ENCODE assay signal across 18 cellular contexts in genomic region chr14:95433094-95433478, GRCh38.
DNase-seq lines count a peak whose midpoint lies in the region; ATAC-seq and TF ChIP-seq lines count a peak whose summit lies in the region.
"Had no signal": no experiment of that assay in that cellular context is flagged by ENCODE, and none has a peak within 500 bp of the region (broad histone marks: within the 10 kb centered on the region; RNA-seq: fewer than 3 reads in every experiment).

No MANE protein-coding gene starts in this region.

- H4K8ac ChIP-seq in mesenchymal stem cell (ENCODE audit: low read length): no peak overlapping the region
- H4K8ac ChIP-seq in H9 (replicated peaks; ENCODE audit: insufficient read length, low read depth, low read length): no peak overlapping the region

- H2AK5ac ChIP-seq in mesenchymal stem cell (ENCODE audit: low read length, severe bottlenecking) (peak overlapping the region; percentile 35), H9 (ENCODE audit: insufficient read length, low read length) (no peak overlapping the region)

- H2BK12ac ChIP-seq in mesenchymal stem cell (ENCODE audit: low read length in 2 of 2) (no peak overlapping the region), H9 (ENCODE audit: insufficient read length, low read depth, low read length) (no peak overlapping the region)

- H3K14ac ChIP-seq in mesenchymal stem cell (ENCODE audit: low read length in 2 of 2) (no peak overlapping the region), H9 (ENCODE audit: insufficient read depth, low read length) (no peak overlapping the region)

- H3K27ac Mint-ChIP-seq in T-helper 17 cell (peak overlapping the region; percentile 29), H9 (no peak overlapping the region)
- H3K27ac Mint-ChIP-seq: CD8-positive, alpha-beta T cell had no signal

- TF ChIP-seq EP300 in ovary (IDR thresholded peaks at IDR 0.05): no peak

- H4K20me1 ChIP-seq in H9 (ENCODE audit: control insufficient read depth, insufficient read depth, insufficient read length): no peaks in the 10 kb centered on the region

- no peak overlapping the region for H2BK20ac ChIP-seq in H9 (ENCODE audit: low read depth, low read length, poor library complexity, severe bottlenecking)

- H3K4me3 Mint-ChIP-seq in T-helper 17 cell (no peak overlapping the region), H9 (no peak overlapping the region)
- H3K4me3 Mint-ChIP-seq: CD8-positive, alpha-beta T cell had no signal

- no peak for DNase-seq in T-helper 17 cell
- no peak for DNase-seq in epithelial cell of proximal tubule (ENCODE audit: low read depth)
- no peak for DNase-seq in mesenchymal stem cell
- DNase-seq in ovary: no peak
- no peak for DNase-seq in H9
- DNase-seq: ACHN; CD8-positive, alpha-beta T cell; GF-D8; GM23248; KG1; NCI-H1092; NCI-H1694; NCI-H446; NCI-H748 treated with DMSO at 0.1 percent for 48 hours; SIG-M5 had no signal

- H3K18ac ChIP-seq in mesenchymal stem cell (ENCODE audit: low read depth in 1 of 2, low read length in 2 of 2) (no peak overlapping the region), H9 (ENCODE audit: insufficient read length, low read depth, low read length) (no peak overlapping the region)

- peaks cover 0 to 5% of the 10 kb centered on the region in 2 experiments; a peak in 3 of 5 replicates for H3K9me3 Mint-ChIP-seq in H9
- H3K9me3 Mint-ChIP-seq: CD8-positive, alpha-beta T cell had no signal

- no peak overlapping the region for H3K4me3 ChIP-seq in epithelial cell of proximal tubule (ENCODE audit: low read depth, low read length)
- H3K4me3 ChIP-seq in mesenchymal stem cell (ENCODE audit: insufficient read depth in 1 of 2, low read depth in 1 of 2, low read length in 2 of 2): no peak overlapping the region
- H3K4me3 ChIP-seq in ovary: no peak overlapping the region
- H3K4me3 ChIP-seq: GM23248 had no signal

- H3K4me1 Mint-ChIP-seq in T-helper 17 cell (peaks cover 4% of the 10 kb centered on the region), H9 (peaks cover 0 to 2% of the 10 kb centered on the region in 2 experiments; a peak in 1 of 4 replicates)

- WGBS in mesenchymal stem cell: 90% methylated on average over 8 of the region's 8 CpGs
- 87 to 92% (median 90%) methylated on average over 8 of the region's 8 CpGs for WGBS in ovary, 3 donors
- WGBS in H9 (ENCODE audit: extremely low coverage, insufficient read length, low lambda C conversion rate): no CpG with 5 or more reads among the region's 8 CpGs

- H4K91ac ChIP-seq in mesenchymal stem cell (ENCODE audit: low read length) (no peak overlapping the region), H9 (ENCODE audit: insufficient read length, low read depth, low read length) (no peak overlapping the region)

- ATAC-seq in T-helper 17 cell: no peak
- no peak for ATAC-seq in GM19467 (IDR thresholded peaks at IDR 0.05; ENCODE audit: unreplicated experiment)
- ATAC-seq: CD8-positive, alpha-beta T cell had no signal

- H3T11ph ChIP-seq in H9 (ENCODE audit: low read length): no peak overlapping the region

- no peak overlapping the region for H2BK120ac ChIP-seq in mesenchymal stem cell (ENCODE audit: low read depth, low read length)
- H2BK120ac ChIP-seq in H9 (ENCODE audit: low read depth, low read length, poor library complexity, severe bottlenecking): no peak overlapping the region

- peaks cover 2 to 96% of the 10 kb centered on the region in 2 experiments for H3K36me3 ChIP-seq in mesenchymal stem cell (ENCODE audit: control insufficient read depth in 1 of 2, insufficient read depth in 2 of 2, low read depth in 1 of 2, low read length in 2 of 2)
- H3K36me3 ChIP-seq in ovary: no peaks in the 10 kb centered on the region

- no peaks in the 10 kb centered on the region for H3K79me1 ChIP-seq in mesenchymal stem cell (replicated peaks; ENCODE audit: low read length, poor library complexity, severe bottlenecking)
- H3K79me1 ChIP-seq in H9 (ENCODE audit: insufficient read depth, low read depth, low read length, poor library complexity, severe bottlenecking): no peaks in the 10 kb centered on the region

- no peak overlapping the region for H3K4me2 ChIP-seq in mesenchymal stem cell (ENCODE audit: low read length, poor library complexity, severe bottlenecking)
- H3K4me2 ChIP-seq in H9 (ENCODE audit: insufficient read depth, insufficient read length, low read length): no peak overlapping the region

- H3K27me3 ChIP-seq in mesenchymal stem cell (ENCODE audit: control insufficient read depth in 1 of 2, insufficient read depth in 1 of 2, low read length in 2 of 2): no peaks in the 10 kb centered on the region
- no peaks in the 10 kb centered on the region for H3K27me3 ChIP-seq in ovary
- H3K27me3 ChIP-seq in H9 (ENCODE audit: insufficient read depth, low read length): no peaks in the 10 kb centered on the region

- H3K23me2 ChIP-seq in H9 (ENCODE audit: insufficient read length, low read depth, low read length, poor library complexity, severe bottlenecking): no peaks in the 10 kb centered on the region

- TF ChIP-seq CTCF in GM12874 (IDR thresholded peaks at IDR 0.05; ENCODE audit: insufficient read depth, low read depth, low read length): 0 out of 2 replicates have a peak, but pooled peaks have one; percentile 5
- TF ChIP-seq CTCF in epithelial cell of proximal tubule (conservative IDR thresholded peaks at IDR 0.05; ENCODE audit: low read depth, low read length): peak; percentile 28
- no peak for TF ChIP-seq CTCF in ovary (IDR thresholded peaks at IDR 0.05)
- no peak for TF ChIP-seq CTCF in H9 (conservative IDR thresholded peaks at IDR 0.05)

- H3K23ac ChIP-seq in mesenchymal stem cell (ENCODE audit: low read length in 2 of 2) (no peak overlapping the region), H9 (ENCODE audit: insufficient read length, low read depth, low read length) (no peak overlapping the region)

- H3K4ac ChIP-seq in mesenchymal stem cell (ENCODE audit: low read depth in 1 of 2, low read length in 2 of 2) (no peak overlapping the region), H9 (ENCODE audit: low read depth, low read length) (no peak overlapping the region)

- no peak for TF ChIP-seq POLR2A in ovary (IDR thresholded peaks at IDR 0.05)

- H3K9ac ChIP-seq in mesenchymal stem cell (ENCODE audit: low read length) (no peak overlapping the region), H9 (ENCODE audit: extremely low read depth, insufficient read length, low read length) (no peak overlapping the region)
- H3K9ac ChIP-seq: GM23248 had no signal

- H3K36me3 Mint-ChIP-seq in T-helper 17 cell (ENCODE audit: low read depth): peaks cover 7% of the 10 kb centered on the region
- H3K36me3 Mint-ChIP-seq in H9 (ENCODE audit: insufficient read depth in 1 of 3, low read depth in 3 of 3): peaks cover 0 to 5% (median 0%) of the 10 kb centered on the region in 3 experiments; a peak in 2 of 7 replicates

- H2BK15ac ChIP-seq in mesenchymal stem cell (ENCODE audit: low read depth, poor library complexity, severe bottlenecking) (no peak overlapping the region), H9 (ENCODE audit: low read depth, low read length) (no peak overlapping the region)

- H3K4me1 ChIP-seq in mesenchymal stem cell (ENCODE audit: control insufficient read depth, insufficient read depth, low read depth, low read length) (peaks cover 19% of the 10 kb centered on the region), ovary (ENCODE audit: insufficient read depth) (no peaks in the 10 kb centered on the region), H9 (ENCODE audit: insufficient read depth, low read length) (no peaks in the 10 kb centered on the region)

- H3K79me2 ChIP-seq in H9 (ENCODE audit: insufficient read depth, low read length): no peaks in the 10 kb centered on the region; the same call in 1 of the 2 replicates

- no peak overlapping the region for H4K5ac ChIP-seq in H9 (ENCODE audit: insufficient read length, low read depth, low read length)

- H3K9me3 ChIP-seq in T-helper 17 cell (ENCODE audit: control insufficient read depth, low read length, poor library complexity, severe bottlenecking): no peaks in the 10 kb centered on the region
- H3K9me3 ChIP-seq in mesenchymal stem cell (ENCODE audit: control insufficient read depth, low read length): no peaks in the 10 kb centered on the region
- no peaks in the 10 kb centered on the region for H3K9me3 ChIP-seq in ovary
- no peaks in the 10 kb centered on the region for H3K9me3 ChIP-seq in H9 (ENCODE audit: control insufficient read depth, low read depth, low read length)

- H2BK5ac ChIP-seq in mesenchymal stem cell (ENCODE audit: low read depth, low read length, poor library complexity, severe bottlenecking) (no peak overlapping the region), H9 (ENCODE audit: insufficient read length, low read length) (no peak overlapping the region)

- intact Hi-C loops in ovary (cut with DNase I): loop anchor here (5.0 to 10.0 kb wide), 2 partner anchors 746 to 748 kb away; no protein-coding TSS in a partner anchor

- no peak overlapping the region for H3K56ac ChIP-seq in H9 (ENCODE audit: insufficient read length, low read depth, low read length)

- H3K27ac ChIP-seq in mesenchymal stem cell (ENCODE audit: low read length, poor library complexity, severe bottlenecking) (no peak overlapping the region), ovary (no peak overlapping the region), H9 (ENCODE audit: insufficient read length, low read depth, low read length) (no peak overlapping the region)
- H3K27ac ChIP-seq: GM23248, HL-60 had no signal

- H2AFZ ChIP-seq in mesenchymal stem cell (ENCODE audit: low read depth, low read length) (no peak overlapping the region), H9 (ENCODE audit: low read length) (no peak overlapping the region)
- H2AFZ ChIP-seq: GM23248 had no signal

- no peaks in the 10 kb centered on the region for H3K27me3 Mint-ChIP-seq in T-helper 17 cell
- H3K27me3 Mint-ChIP-seq in H9 (ENCODE audit: low read depth): peaks cover 4% of the 10 kb centered on the region

Comparison
In these comparisons a context has a peak if more than half of its experiments do, and no peak if none do; other contexts are left out.
1. CTCF ChIP-seq: peak in GM12874 (single experiment) and epithelial cell of proximal tubule (single experiment); none in ovary (0 of 3) and H9 (single experiment).